1 cellular context compared by ENCODE assay signal in the genomic region with DNA sequence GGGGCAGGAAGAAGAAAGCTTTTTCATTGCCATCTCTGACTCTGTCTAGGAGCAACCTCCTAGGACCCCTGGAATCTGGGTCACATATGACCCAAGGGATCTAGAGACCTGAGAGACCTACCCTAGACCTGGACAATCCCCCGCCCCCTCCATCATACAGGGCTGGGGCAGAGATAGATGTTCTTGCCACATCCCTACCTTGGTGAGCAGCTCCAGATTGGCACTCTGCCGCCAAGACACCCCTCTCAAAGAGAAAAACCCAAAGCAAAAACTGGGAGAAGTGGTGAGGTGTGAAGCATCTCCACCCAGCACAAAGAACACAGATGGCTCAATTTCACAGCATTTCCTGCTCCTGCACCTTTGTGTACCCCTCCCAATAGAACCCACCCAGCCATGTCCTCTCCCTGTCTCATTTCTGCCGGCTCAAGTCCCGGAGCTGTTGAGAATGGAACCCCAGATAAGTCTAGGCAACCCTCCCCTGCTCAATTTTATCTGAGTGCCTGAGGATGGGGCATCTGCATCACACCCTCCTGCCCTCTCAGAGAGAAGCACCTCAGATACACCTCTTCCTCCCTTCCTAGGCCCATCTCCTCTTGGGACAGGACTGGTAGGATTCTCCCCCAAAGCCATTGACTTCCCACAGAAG.
TF ChIP-seq lines count a peak whose summit lies in the region.

No MANE protein-coding gene starts in this region.

TF ChIP-seq in K562, 482 proteins besides CTCF, POLR2A, EP300 and RAD21 (continued from another document):
- peak; percentile 32; the same call in 1 of the 2 replicates for TF ChIP-seq THRB (CRISPR knock-in tag; conservative IDR thresholded peaks at IDR 0.05)
